17 cellular contexts compared by ENCODE assay signal in genomic region chr12:79559591-79559990, GRCh38.
"Had no signal": no experiment of that assay in that cellular context is flagged by ENCODE, and none has a peak within 500 bp of the region (broad histone marks: within the 10 kb centered on the region; RNA-seq: fewer than 3 reads in every experiment).

No MANE protein-coding gene starts in this region.

- H3K36me3 ChIP-seq: neutrophil, prostate gland had no signal

- DNase-seq: activated CD4-positive, alpha-beta T cell treated with anti-CD3 and anti-CD28 coated beads, Interleukin-2, amount 50 U/mL, for 1 hour; activated CD4-positive, CD25-positive, alpha-beta regulatory T cell; activated effector memory CD4-positive, alpha-beta T cell treated with Interleukin-2 at 50 U/mL for 16 hours; activated T-cell treated with anti-CD3 and anti-CD28 coated beads for 4 hours; foreskin fibroblast; glutamatergic neuron; left colon; mammary epithelial cell; mucosa of descending colon; naive thymus-derived CD8-positive, alpha-beta T cell; stimulated activated CD4-positive, alpha-beta T cell treated with anti-CD3 and anti-CD28 coated beads, Interleukin-12 subunit alpha, Interleukin-12 subunit beta, amount 100 ng/mL, for 4 hours; stimulated activated naive CD8-positive, alpha-beta T cell treated with anti-CD3 and anti-CD28 coated beads, Interleukin-15, Interleukin-2, amounts not matched to agents 100 U/mL and 50 U/mL, for 24 hours had no signal

- H3K4me1 ChIP-seq: prostate gland had no signal

- H3K4me3 ChIP-seq: esophagus muscularis mucosa, mucosa of descending colon, prostate gland had no signal

- H3K36me3 Mint-ChIP-seq: activated naive CD8-positive, alpha-beta T cell; naive thymus-derived CD8-positive, alpha-beta T cell had no signal

- H3K27ac ChIP-seq: neutrophil had no signal

- H3K4me1 Mint-ChIP-seq: naive thymus-derived CD8-positive, alpha-beta T cell had no signal

- H3K9me3 ChIP-seq: mucosa of descending colon, neutrophil, prostate gland had no signal

- H3K27ac Mint-ChIP-seq: activated naive CD8-positive, alpha-beta T cell; naive thymus-derived CD8-positive, alpha-beta T cell had no signal

- H3K27me3 Mint-ChIP-seq: activated naive CD8-positive, alpha-beta T cell; naive thymus-derived CD8-positive, alpha-beta T cell had no signal

- H3K27me3 ChIP-seq: esophagus muscularis mucosa, neutrophil had no signal

- H3K4me3 Mint-ChIP-seq: activated naive CD8-positive, alpha-beta T cell; naive thymus-derived CD8-positive, alpha-beta T cell had no signal

- ATAC-seq: naive thymus-derived CD8-positive, alpha-beta T cell; SK-N-SH treated with all-trans-retinoic acid at 6 μM for 48 hours; stimulated activated naive CD8-positive, alpha-beta T cell treated with anti-CD3 and anti-CD28 coated beads, Interleukin-15, Interleukin-2, amounts not matched to agents 100 U/mL and 50 U/mL, for 24 hours had no signal
